1 cellular context compared by ENCODE assay signal in genomic region chr22:37733625-37734401, GRCh38.
TF ChIP-seq lines count a peak whose summit lies in the region.

No MANE protein-coding gene starts in this region.

TF ChIP-seq in HepG2, 621 proteins besides CTCF, POLR2A, EP300 and RAD21 (continued from another document and continues in another):
- TF ChIP-seq ZNF513 (CRISPR knock-in tag; conservative IDR thresholded peaks at IDR 0.05): no peak
- TF ChIP-seq LRRFIP1 (CRISPR knock-in tag; conservative IDR thresholded peaks at IDR 0.05): no peak
- TF ChIP-seq ETS1 (CRISPR knock-in tag; IDR thresholded peaks at IDR 0.05): no peak
- no peak for TF ChIP-seq ARID4A (CRISPR knock-in tag; IDR thresholded peaks at IDR 0.05; ENCODE audit: borderline replicate concordance)
- no peak for TF ChIP-seq ZNF720 (CRISPR knock-in tag; IDR thresholded peaks at IDR 0.05)
- no peak for TF ChIP-seq GATA4 (IDR thresholded peaks at IDR 0.05; ENCODE audit: borderline replicate concordance, low read depth)
- no peak for TF ChIP-seq HDAC1 (CRISPR knock-in tag; IDR thresholded peaks at IDR 0.05)
- no peak for TF ChIP-seq GPN1 (CRISPR knock-in tag; IDR thresholded peaks at IDR 0.05; ENCODE audit: borderline replicate concordance)
- TF ChIP-seq HINFP (CRISPR knock-in tag; IDR thresholded peaks at IDR 0.05; ENCODE audit: low read depth): no peak
- no peak for TF ChIP-seq ZNF687 (CRISPR knock-in tag; IDR thresholded peaks at IDR 0.05)
- no peak for TF ChIP-seq ZFP36 (IDR thresholded peaks at IDR 0.05; ENCODE audit: borderline replicate concordance, low read depth, low read length, partially characterized antibody)
- no peak for TF ChIP-seq POLR2G (IDR thresholded peaks at IDR 0.05; ENCODE audit: low read depth, low read length)
- TF ChIP-seq NR3C1 (CRISPR knock-in tag; IDR thresholded peaks at IDR 0.05): no peak
- no peak for TF ChIP-seq ZNF576 (CRISPR knock-in tag; IDR thresholded peaks at IDR 0.05)
- no peak for TF ChIP-seq ZKSCAN5 (CRISPR knock-in tag; IDR thresholded peaks at IDR 0.05)
- no peak for TF ChIP-seq ETV6 (CRISPR knock-in tag; conservative IDR thresholded peaks at IDR 0.05)
- no peak; the same call in 1 of the 2 replicates for TF ChIP-seq PATZ1 (CRISPR knock-in tag; IDR thresholded peaks at IDR 0.05)
- no peak for TF ChIP-seq FIP1L1 (IDR thresholded peaks at IDR 0.05; ENCODE audit: borderline replicate concordance, insufficient read depth, low read depth, low read length)
- TF ChIP-seq ZNF335 (CRISPR knock-in tag; IDR thresholded peaks at IDR 0.05): 0 out of 2 replicates have a peak, but pooled peaks have one; percentile 0
- no peak for TF ChIP-seq ZBTB46 (CRISPR knock-in tag; IDR thresholded peaks at IDR 0.05; ENCODE audit: borderline replicate concordance)
- TF ChIP-seq ZNF609 (CRISPR knock-in tag; IDR thresholded peaks at IDR 0.05; ENCODE audit: borderline replicate concordance): peak; percentile 30; the same call in 1 of the 2 replicates
